Comparison of ENCODE assay signal across 11 cellular contexts in genomic region chr9:86500667-86501435, GRCh38.
DNase-seq lines count a peak whose midpoint lies in the region; ATAC-seq and TF ChIP-seq lines count a peak whose summit lies in the region.
"Had no signal": no experiment of that assay in that cellular context is flagged by ENCODE, and none has a peak within 500 bp of the region (broad histone marks: within the 10 kb centered on the region; RNA-seq: fewer than 3 reads in every experiment).

No MANE protein-coding gene starts in this region.

- H3K4me3 ChIP-seq in fibroblast of lung (replicated peaks in 1 of 4; ENCODE audit: control extremely low read depth in 1 of 4, insufficient read depth in 1 of 4, low read depth in 3 of 4, low read length in 4 of 4) = no peak overlapping the region
- H3K4me3 ChIP-seq in psoas muscle = no peak overlapping the region
- no peak overlapping the region for H3K4me3 ChIP-seq in coronary artery

- H3K27ac ChIP-seq in fibroblast of lung (ENCODE audit: insufficient read depth, low read length) (peak overlapping the region; percentile 60), psoas muscle (peak overlapping the region; percentile 41), coronary artery (peak overlapping the region in 1 of 2 donors; percentile 47)

- 56 to 65% (median 61%) methylated on average over 9 of the region's 9 CpGs for WGBS in psoas muscle, 3 donors

- no peaks in the 10 kb centered on the region for H3K36me3 ChIP-seq in fibroblast of lung (ENCODE audit: control insufficient read depth, insufficient read depth, low read length)
- H3K36me3 ChIP-seq in psoas muscle (ENCODE audit: insufficient read depth in 1 of 2, low read depth in 1 of 2) = no peaks in the 10 kb centered on the region

- H3K4me2 ChIP-seq in fibroblast of lung (ENCODE audit: extremely low read depth, insufficient read depth, low read length) = peak overlapping the region; percentile 76

- H4K20me1 ChIP-seq in fibroblast of lung (ENCODE audit: control insufficient read depth, extremely low read depth, insufficient read depth, low read length) = no peaks in the 10 kb centered on the region

- H2AFZ ChIP-seq in fibroblast of lung (ENCODE audit: low read length) = no peak overlapping the region

- no peaks in the 10 kb centered on the region for H3K27me3 ChIP-seq in fibroblast of lung (ENCODE audit: control insufficient read depth, insufficient read depth, low read length)
- peaks cover 0 to 2% (median 0%) of the 10 kb centered on the region in 3 donors for H3K27me3 ChIP-seq in psoas muscle (ENCODE audit: insufficient read depth in 3 of 3, low read length in 2 of 3)

- peaks cover 7% of the 10 kb centered on the region for H3K4me1 ChIP-seq in fibroblast of lung (ENCODE audit: control insufficient read depth, extremely low read depth, insufficient read depth, low read length)
- H3K4me1 ChIP-seq in psoas muscle = no peaks in the 10 kb centered on the region
- H3K4me1 ChIP-seq: Caco-2 had no signal

- DNase-seq in Ammon's horn (ENCODE audit: low spot score) = peak; percentile 14
- peak; percentile 47 for DNase-seq in RPMI7951 (ENCODE audit: low read depth)
- DNase-seq in fibroblast of lung (ENCODE audit: low read depth in 2 of 2) = peak; percentile 91 to 95
- no peak for DNase-seq in psoas muscle
- DNase-seq in HuH-7 (ENCODE audit: low spot score) = no peak
- DNase-seq in coronary artery (ENCODE audit: low spot score) = no peak
- no peak for DNase-seq in HT-29 (ENCODE audit: low spot score)
- DNase-seq: activated T-cell treated with anti-CD3 and anti-CD28 coated beads, Interleukin-2, amount 50 U/mL, for 48 hours; Caco-2; nucleus accumbens had no signal

- TF ChIP-seq CTCF in fibroblast of lung (conservative IDR thresholded peaks at IDR 0.05 in 1 of 2, IDR thresholded peaks at IDR 0.05 in 1 of 2; ENCODE audit: low read depth in 1 of 2, low read length in 2 of 2) (no peak), psoas muscle (IDR thresholded peaks at IDR 0.05) (no peak), coronary artery (IDR thresholded peaks at IDR 0.05) (no peak)

- intact Hi-C loops in psoas muscle (cut with DNase I) = no loop called here

- H3K9ac ChIP-seq in fibroblast of lung (ENCODE audit: insufficient read depth, low read length) = no peak overlapping the region

- ATAC-seq in psoas muscle (peak in 2 of 4 donors; percentile 42 to 64), esophagus mucosa (no peak)

- no peaks in the 10 kb centered on the region for H3K9me3 ChIP-seq in fibroblast of lung (ENCODE audit: control insufficient read depth, insufficient read depth, low read depth, low read length)
- no peaks in the 10 kb centered on the region for H3K9me3 ChIP-seq in psoas muscle
- H3K9me3 ChIP-seq: Caco-2 had no signal

- H3K79me2 ChIP-seq in fibroblast of lung (ENCODE audit: control insufficient read depth, insufficient read depth, low read length) = no peaks in the 10 kb centered on the region

Comparison
In these comparisons a context has a peak if more than half of its experiments do, and no peak if none do; other contexts are left out.
1. DNase-seq: peak in Ammon's horn (single experiment), RPMI7951 (single experiment) and fibroblast of lung (2 of 2); none in psoas muscle (0 of 2), HuH-7 (single experiment), coronary artery (single experiment) and HT-29 (single experiment).